In the genomic region with DNA sequence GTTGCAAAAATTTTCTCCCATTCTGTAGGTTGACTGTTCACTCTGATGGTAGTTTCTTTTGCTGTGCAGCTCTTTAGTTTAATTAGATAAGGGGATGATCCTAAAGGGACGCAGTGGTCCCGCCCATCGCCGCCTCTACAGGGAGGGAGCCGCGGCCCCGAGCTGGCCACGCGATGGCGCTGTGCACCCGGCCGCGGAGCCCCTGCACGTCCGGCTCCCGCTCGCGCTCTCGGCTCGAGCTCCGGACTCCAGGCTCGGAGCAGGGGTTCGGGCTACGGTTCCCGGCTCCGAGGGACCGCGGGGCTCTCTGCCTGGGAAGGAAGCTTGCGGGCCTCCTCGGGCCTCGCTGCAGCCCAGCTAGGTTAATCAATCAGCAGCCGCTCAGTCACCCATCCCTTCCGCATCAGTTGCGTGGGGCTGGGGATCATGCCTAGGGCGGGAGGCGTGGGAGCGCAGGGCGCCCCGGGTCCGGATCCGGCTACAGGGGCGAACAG, we compare ENCODE assay signal across 8 cellular contexts.
DNase-seq lines count a peak whose midpoint lies in the region; ATAC-seq lines count a peak whose summit lies in the region.

No MANE protein-coding gene starts in this region.

- peak; percentile 93 for ATAC-seq in HG03442 (IDR thresholded peaks at IDR 0.05; ENCODE audit: unreplicated experiment)

- DNase-seq in 8988T (peak; percentile 84), GM19238 (ENCODE audit: insufficient read length, low spot score) (peak; percentile 80), cerebellum (ENCODE audit: low spot score) (peak; percentile 50), left kidney (ENCODE audit: low read depth, low spot score) (peak; percentile 94), NCI-H82 (lab: John Stamatoyannopoulos, UW) (no peak)
- peak; percentile 70 for DNase-seq in activated CD4-positive, CD25-positive, alpha-beta regulatory T cell treated with anti-CD3 and anti-CD28 coated beads, Interleukin-2, amount 50 U/mL, for 72 hours
- peak; percentile 21 for DNase-seq in stimulated activated CD4-positive, alpha-beta T cell treated with anti-CD3 and anti-CD28 coated beads, Interleukin-2, amount 100 ng/mL, for 4 hours (ENCODE audit: low read depth)
